13 cellular contexts compared by ENCODE assay signal in the genomic region with DNA sequence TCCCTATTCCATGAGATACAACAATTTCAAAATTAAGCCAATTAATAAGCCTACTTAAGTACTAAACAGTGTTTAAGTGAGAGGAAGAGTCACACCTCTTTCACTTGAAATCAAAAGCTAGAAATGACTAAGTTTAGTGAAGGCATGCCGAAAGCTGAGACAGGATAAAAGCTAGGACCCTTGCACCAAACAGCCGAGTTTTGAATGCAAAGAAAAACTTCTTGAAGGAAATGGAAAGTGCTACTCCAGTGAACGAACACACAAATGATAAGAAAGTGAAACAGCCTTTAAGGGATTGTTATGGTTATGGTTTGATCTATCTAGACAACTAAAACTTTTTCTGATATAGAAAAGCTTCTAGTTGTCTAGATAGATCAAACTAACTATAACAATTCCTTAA.
DNase-seq lines count a peak whose midpoint lies in the region; ATAC-seq and TF ChIP-seq lines count a peak whose summit lies in the region.
"Had no signal": no experiment of that assay in that cellular context is flagged by ENCODE, and none has a peak within 500 bp of the region (broad histone marks: within the 10 kb centered on the region; RNA-seq: fewer than 3 reads in every experiment).

No MANE protein-coding gene starts in this region.

- no peak overlapping the region for H3K27ac ChIP-seq in uterus
- H3K27ac ChIP-seq: BLaER1, lower lobe of right lung, right atrium auricular region, SJCRH30 had no signal

- peak; percentile 82 for ATAC-seq in GM21786 (IDR thresholded peaks at IDR 0.05; ENCODE audit: unreplicated experiment)
- peak; percentile 88 for ATAC-seq in HG03354 (IDR thresholded peaks at IDR 0.05; ENCODE audit: poor library complexity, severe bottlenecking, unreplicated experiment)
- ATAC-seq: lower lobe of right lung had no signal

- TF ChIP-seq CTCF in uterus (IDR thresholded peaks at IDR 0.05) = no peak

- H3K4me3 ChIP-seq in uterus = no peak overlapping the region
- H3K4me3 ChIP-seq: BLaER1, lower lobe of right lung, right atrium auricular region, SJCRH30 had no signal

- no peak for TF ChIP-seq POLR2A in uterus (IDR thresholded peaks at IDR 0.05)

- no peaks in the 10 kb centered on the region for H3K36me3 ChIP-seq in uterus
- H3K36me3 ChIP-seq: BLaER1, lower lobe of right lung, right atrium auricular region, SJCRH30 had no signal

- H3K9me3 ChIP-seq in uterus = no peaks in the 10 kb centered on the region
- H3K9me3 ChIP-seq: lower lobe of right lung, SJCRH30 had no signal

- intact Hi-C loops in uterus (cut with DNase I; ENCODE audit: low total_unique reads) = no loop called here

- no peaks in the 10 kb centered on the region for H3K27me3 ChIP-seq in uterus
- H3K27me3 ChIP-seq: BLaER1, right atrium auricular region had no signal

- H3K4me1 ChIP-seq in uterus = no peaks in the 10 kb centered on the region
- H3K4me1 ChIP-seq: SJCRH30 had no signal

- DNase-seq in stimulated activated CD4-positive, alpha-beta T cell treated with anti-CD3 and anti-CD28 coated beads, Interleukin-1b, Interleukin-23, amount 100 ng/mL, for 48 hours = peak; percentile 7
- no peak for DNase-seq in stimulated activated CD4-positive, alpha-beta T cell treated with anti-CD3 and anti-CD28 coated beads, Interleukin-4, amount 100 ng/mL, for 24 hours
- no peak for DNase-seq in uterus
- no peak for DNase-seq in hypothalamus (lab: John Stamatoyannopoulos, UW)
- DNase-seq in NCI-H69 (lab: John Stamatoyannopoulos, UW) = no peak
- DNase-seq in activated gamma-delta T cell (lab: John Stamatoyannopoulos, UW) = no peak
- DNase-seq: lower lobe of right lung, NCI-H2107, SJCRH30 had no signal
